Comparison of ENCODE assay signal across 18 cellular contexts in genomic region chr5:2335156-2335555, GRCh38.
"Had no signal": no experiment of that assay in that cellular context is flagged by ENCODE, and none has a peak within 500 bp of the region (broad histone marks: within the 10 kb centered on the region; RNA-seq: fewer than 3 reads in every experiment).

No MANE protein-coding gene starts in this region.

- H3K27ac Mint-ChIP-seq: naive thymus-derived CD4-positive, alpha-beta T cell; progenitor cell of endocrine pancreas; stimulated activated effector memory CD8-positive, alpha-beta T cell treated with anti-CD3 and anti-CD28 coated beads, Interleukin-12 subunit alpha, Interleukin-12 subunit beta, amount 100 ng/mL, for 72 hours had no signal

- H3K27ac ChIP-seq: gastrocnemius medialis, heart right ventricle, pancreas, suprapubic skin, tibial artery had no signal

- DNase-seq: cortex of kidney; effector memory CD4-positive, alpha-beta T cell; gastrocnemius medialis; heart right ventricle; kidney glomerular epithelial cell; mammary epithelial cell; naive thymus-derived CD4-positive, alpha-beta T cell; occipital lobe; pancreas; stimulated activated CD4-positive, alpha-beta T cell treated with anti-CD3 and anti-CD28 coated beads, Interleukin-4, amount 100 ng/mL, for 1 hour; stimulated activated CD8-positive, alpha-beta memory T cell treated with anti-CD3 and anti-CD28 coated beads, Interleukin-4, amount 100 ng/mL, for 48 hours; stimulated activated naive CD8-positive, alpha-beta T cell treated with anti-CD3 and anti-CD28 coated beads, Interleukin-15, Interleukin-2, amounts not matched to agents 100 U/mL and 50 U/mL, for 24 hours; tibial artery had no signal

- H3K4me3 Mint-ChIP-seq: naive thymus-derived CD4-positive, alpha-beta T cell; stimulated activated effector memory CD8-positive, alpha-beta T cell treated with anti-CD3 and anti-CD28 coated beads, Interleukin-12 subunit alpha, Interleukin-12 subunit beta, amount 100 ng/mL, for 72 hours had no signal

- H3K4me2 ChIP-seq: smooth muscle cell had no signal

- H3K4me1 ChIP-seq: gastrocnemius medialis, heart right ventricle, pancreas, suprapubic skin, tibial artery had no signal

- H3K36me3 Mint-ChIP-seq: naive thymus-derived CD4-positive, alpha-beta T cell; stimulated activated effector memory CD8-positive, alpha-beta T cell treated with anti-CD3 and anti-CD28 coated beads, Interleukin-12 subunit alpha, Interleukin-12 subunit beta, amount 100 ng/mL, for 72 hours had no signal

- H3K27me3 ChIP-seq: gastrocnemius medialis, suprapubic skin, tibial artery had no signal

- H3K36me3 ChIP-seq: gastrocnemius medialis, heart right ventricle, pancreas, suprapubic skin, tibial artery had no signal

- H3K4me3 ChIP-seq: gastrocnemius medialis, heart right ventricle, pancreas, smooth muscle cell, suprapubic skin, tibial artery had no signal

- H3K9me3 ChIP-seq: gastrocnemius medialis, heart right ventricle, pancreas, suprapubic skin, tibial artery had no signal

- H3K4me1 Mint-ChIP-seq: naive thymus-derived CD4-positive, alpha-beta T cell; stimulated activated effector memory CD8-positive, alpha-beta T cell treated with anti-CD3 and anti-CD28 coated beads, Interleukin-12 subunit alpha, Interleukin-12 subunit beta, amount 100 ng/mL, for 72 hours had no signal

- ATAC-seq: esophagus mucosa; gastrocnemius medialis; naive thymus-derived CD4-positive, alpha-beta T cell; pancreas; stimulated activated effector memory CD8-positive, alpha-beta T cell treated with anti-CD3 and anti-CD28 coated beads, Interleukin-12 subunit alpha, Interleukin-12 subunit beta, amount 100 ng/mL, for 72 hours; stimulated activated naive CD8-positive, alpha-beta T cell treated with anti-CD3 and anti-CD28 coated beads, Interleukin-15, Interleukin-2, amounts not matched to agents 100 U/mL and 50 U/mL, for 24 hours had no signal
